In the genomic region with DNA sequence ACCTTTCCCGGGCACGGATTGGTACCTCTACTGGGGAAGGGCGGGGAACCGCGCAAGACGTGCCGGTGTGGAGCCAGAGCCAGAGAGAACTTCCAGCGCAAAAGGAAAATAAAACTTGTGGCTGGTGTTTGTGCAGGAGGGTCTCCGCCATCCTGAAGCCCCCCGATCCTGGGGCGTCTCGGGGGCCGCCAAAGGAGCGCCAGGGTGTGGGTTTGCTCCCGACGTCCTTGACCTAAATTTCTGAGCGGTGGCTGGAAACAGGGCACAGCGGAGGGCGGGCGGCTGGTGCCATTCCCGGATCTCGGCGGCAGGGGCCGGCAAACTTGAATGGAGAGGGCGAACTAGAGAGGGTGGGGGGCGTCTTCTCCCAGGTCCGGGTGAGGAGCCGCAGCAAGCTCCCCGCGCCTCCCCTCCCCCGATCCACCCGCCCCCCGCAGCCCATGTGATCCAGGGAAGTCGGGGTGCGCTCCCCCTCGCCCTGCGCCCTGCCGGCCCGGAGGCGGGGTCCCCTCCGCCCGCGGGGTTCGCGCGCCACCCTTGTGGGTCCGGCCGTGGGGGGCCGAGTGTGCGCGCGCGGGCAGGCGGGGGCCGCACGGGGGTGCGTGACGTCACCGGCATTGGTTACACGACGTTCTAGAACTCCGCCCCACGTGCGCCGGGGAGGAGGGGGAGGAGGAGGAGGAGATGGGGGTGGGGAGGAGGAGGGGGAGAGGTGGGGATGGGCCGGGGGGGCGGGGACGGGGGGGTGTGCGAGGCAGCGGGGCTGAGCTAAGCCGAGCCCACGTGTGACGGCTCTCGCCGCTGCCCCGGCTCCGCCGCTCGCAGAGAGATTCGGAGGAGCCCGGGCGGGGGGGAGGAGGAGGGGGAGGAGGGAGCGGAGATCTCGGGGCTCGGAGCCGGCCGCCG, we compare ENCODE assay signal across 1 cellular context.
TF ChIP-seq lines count a peak whose summit lies in the region.

A gene (plus strand): TSS at position 748 of the 906 bp plus-strand sequence. CDS start 220 bp downstream, outside the sequence.

TF ChIP-seq in HepG2, 621 proteins besides CTCF, POLR2A, EP300 and RAD21 (continued from another document and continues in another):
- TF ChIP-seq, protein P1, sequence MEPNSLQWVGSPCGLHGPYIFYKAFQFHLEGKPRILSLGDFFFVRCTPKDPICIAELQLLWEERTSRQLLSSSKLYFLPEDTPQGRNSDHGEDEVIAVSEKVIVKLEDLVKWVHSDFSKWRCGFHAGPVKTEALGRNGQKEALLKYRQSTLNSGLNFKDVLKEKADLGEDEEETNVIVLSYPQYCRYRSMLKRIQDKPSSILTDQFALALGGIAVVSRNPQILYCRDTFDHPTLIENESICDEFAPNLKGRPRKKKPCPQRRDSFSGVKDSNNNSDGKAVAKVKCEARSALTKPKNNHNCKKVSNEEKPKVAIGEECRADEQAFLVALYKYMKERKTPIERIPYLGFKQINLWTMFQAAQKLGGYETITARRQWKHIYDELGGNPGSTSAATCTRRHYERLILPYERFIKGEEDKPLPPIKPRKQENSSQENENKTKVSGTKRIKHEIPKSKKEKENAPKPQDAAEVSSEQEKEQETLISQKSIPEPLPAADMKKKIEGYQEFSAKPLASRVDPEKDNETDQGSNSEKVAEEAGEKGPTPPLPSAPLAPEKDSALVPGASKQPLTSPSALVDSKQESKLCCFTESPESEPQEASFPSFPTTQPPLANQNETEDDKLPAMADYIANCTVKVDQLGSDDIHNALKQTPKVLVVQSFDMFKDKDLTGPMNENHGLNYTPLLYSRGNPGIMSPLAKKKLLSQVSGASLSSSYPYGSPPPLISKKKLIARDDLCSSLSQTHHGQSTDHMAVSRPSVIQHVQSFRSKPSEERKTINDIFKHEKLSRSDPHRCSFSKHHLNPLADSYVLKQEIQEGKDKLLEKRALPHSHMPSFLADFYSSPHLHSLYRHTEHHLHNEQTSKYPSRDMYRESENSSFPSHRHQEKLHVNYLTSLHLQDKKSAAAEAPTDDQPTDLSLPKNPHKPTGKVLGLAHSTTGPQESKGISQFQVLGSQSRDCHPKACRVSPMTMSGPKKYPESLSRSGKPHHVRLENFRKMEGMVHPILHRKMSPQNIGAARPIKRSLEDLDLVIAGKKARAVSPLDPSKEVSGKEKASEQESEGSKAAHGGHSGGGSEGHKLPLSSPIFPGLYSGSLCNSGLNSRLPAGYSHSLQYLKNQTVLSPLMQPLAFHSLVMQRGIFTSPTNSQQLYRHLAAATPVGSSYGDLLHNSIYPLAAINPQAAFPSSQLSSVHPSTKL (CRISPR knock-in tag; IDR thresholded peaks at IDR 0.05), result peak; percentile 50
- TF ChIP-seq FOSL1 (CRISPR knock-in tag; IDR thresholded peaks at IDR 0.05; ENCODE audit: borderline replicate concordance), result no peak
- TF ChIP-seq AHR (CRISPR knock-in tag; IDR thresholded peaks at IDR 0.05), result no peak
- no peak for TF ChIP-seq CBX2 (IDR thresholded peaks at IDR 0.05; ENCODE audit: low read depth, low read length)
- no peak for TF ChIP-seq CBX2 (CRISPR knock-in tag; IDR thresholded peaks at IDR 0.05; ENCODE audit: low read depth)
- TF ChIP-seq, protein P2, sequence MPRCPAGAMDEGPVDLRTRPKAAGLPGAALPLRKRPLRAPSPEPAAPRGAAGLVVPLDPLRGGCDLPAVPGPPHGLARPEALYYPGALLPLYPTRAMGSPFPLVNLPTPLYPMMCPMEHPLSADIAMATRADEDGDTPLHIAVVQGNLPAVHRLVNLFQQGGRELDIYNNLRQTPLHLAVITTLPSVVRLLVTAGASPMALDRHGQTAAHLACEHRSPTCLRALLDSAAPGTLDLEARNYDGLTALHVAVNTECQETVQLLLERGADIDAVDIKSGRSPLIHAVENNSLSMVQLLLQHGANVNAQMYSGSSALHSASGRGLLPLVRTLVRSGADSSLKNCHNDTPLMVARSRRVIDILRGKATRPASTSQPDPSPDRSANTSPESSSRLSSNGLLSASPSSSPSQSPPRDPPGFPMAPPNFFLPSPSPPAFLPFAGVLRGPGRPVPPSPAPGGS (CRISPR knock-in tag; IDR thresholded peaks at IDR 0.05), result no peak
- TF ChIP-seq HNRNPLL (IDR thresholded peaks at IDR 0.05; ENCODE audit: low read depth, low read length, poor library complexity, severe bottlenecking), result peak; percentile 37
- no peak for TF ChIP-seq SRSF9 (IDR thresholded peaks at IDR 0.05; ENCODE audit: borderline replicate concordance, insufficient read depth, low read depth, low read length, poor library complexity, severe bottlenecking)
- no peak for TF ChIP-seq HNRNPUL1 (IDR thresholded peaks at IDR 0.05; ENCODE audit: low read depth, low read length)
- 0 out of 2 replicates have a peak, but pooled peaks have one; percentile 4 for TF ChIP-seq ARNT2 (CRISPR knock-in tag; IDR thresholded peaks at IDR 0.05; ENCODE audit: low read depth)
- TF ChIP-seq ZNF510 (CRISPR knock-in tag; IDR thresholded peaks at IDR 0.05; ENCODE audit: low read depth), result no peak
- peak; percentile 60 for TF ChIP-seq SAP130 (CRISPR knock-in tag; IDR thresholded peaks at IDR 0.05; ENCODE audit: low read depth)
- TF ChIP-seq, protein P3, sequence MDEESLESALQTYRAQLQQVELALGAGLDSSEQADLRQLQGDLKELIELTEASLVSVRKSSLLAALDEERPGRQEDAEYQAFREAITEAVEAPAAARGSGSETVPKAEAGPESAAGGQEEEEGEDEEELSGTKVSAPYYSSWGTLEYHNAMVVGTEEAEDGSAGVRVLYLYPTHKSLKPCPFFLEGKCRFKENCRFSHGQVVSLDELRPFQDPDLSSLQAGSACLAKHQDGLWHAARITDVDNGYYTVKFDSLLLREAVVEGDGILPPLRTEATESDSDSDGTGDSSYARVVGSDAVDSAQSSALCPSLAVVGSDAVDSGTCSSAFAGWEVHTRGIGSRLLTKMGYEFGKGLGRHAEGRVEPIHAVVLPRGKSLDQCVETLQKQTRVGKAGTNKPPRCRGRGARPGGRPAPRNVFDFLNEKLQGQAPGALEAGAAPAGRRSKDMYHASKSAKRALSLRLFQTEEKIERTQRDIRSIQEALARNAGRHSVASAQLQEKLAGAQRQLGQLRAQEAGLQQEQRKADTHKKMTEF (CRISPR knock-in tag; IDR thresholded peaks at IDR 0.05), result peak; percentile 19; the same call in 1 of the 2 replicates
- 0 out of 2 replicates have a peak, but pooled peaks have one; percentile 53 for TF ChIP-seq ZNF772 (CRISPR knock-in tag; IDR thresholded peaks at IDR 0.05)
- TF ChIP-seq ZNF451 (CRISPR knock-in tag; IDR thresholded peaks at IDR 0.05), result 0 out of 2 replicates have a peak, but pooled peaks have one; percentile 21
- TF ChIP-seq RARA (CRISPR knock-in tag; IDR thresholded peaks at IDR 0.05), result 0 out of 2 replicates have a peak, but pooled peaks have one; percentile 8
- TF ChIP-seq PCBP1 (IDR thresholded peaks at IDR 0.05; ENCODE audit: borderline replicate concordance, low read depth, low read length), result peak; percentile 77
- TF ChIP-seq, protein P4, sequence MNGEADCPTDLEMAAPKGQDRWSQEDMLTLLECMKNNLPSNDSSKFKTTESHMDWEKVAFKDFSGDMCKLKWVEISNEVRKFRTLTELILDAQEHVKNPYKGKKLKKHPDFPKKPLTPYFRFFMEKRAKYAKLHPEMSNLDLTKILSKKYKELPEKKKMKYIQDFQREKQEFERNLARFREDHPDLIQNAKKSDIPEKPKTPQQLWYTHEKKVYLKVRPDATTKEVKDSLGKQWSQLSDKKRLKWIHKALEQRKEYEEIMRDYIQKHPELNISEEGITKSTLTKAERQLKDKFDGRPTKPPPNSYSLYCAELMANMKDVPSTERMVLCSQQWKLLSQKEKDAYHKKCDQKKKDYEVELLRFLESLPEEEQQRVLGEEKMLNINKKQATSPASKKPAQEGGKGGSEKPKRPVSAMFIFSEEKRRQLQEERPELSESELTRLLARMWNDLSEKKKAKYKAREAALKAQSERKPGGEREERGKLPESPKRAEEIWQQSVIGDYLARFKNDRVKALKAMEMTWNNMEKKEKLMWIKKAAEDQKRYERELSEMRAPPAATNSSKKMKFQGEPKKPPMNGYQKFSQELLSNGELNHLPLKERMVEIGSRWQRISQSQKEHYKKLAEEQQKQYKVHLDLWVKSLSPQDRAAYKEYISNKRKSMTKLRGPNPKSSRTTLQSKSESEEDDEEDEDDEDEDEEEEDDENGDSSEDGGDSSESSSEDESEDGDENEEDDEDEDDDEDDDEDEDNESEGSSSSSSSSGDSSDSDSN (CRISPR knock-in tag; IDR thresholded peaks at IDR 0.05), result no peak
- TF ChIP-seq, protein P5, sequence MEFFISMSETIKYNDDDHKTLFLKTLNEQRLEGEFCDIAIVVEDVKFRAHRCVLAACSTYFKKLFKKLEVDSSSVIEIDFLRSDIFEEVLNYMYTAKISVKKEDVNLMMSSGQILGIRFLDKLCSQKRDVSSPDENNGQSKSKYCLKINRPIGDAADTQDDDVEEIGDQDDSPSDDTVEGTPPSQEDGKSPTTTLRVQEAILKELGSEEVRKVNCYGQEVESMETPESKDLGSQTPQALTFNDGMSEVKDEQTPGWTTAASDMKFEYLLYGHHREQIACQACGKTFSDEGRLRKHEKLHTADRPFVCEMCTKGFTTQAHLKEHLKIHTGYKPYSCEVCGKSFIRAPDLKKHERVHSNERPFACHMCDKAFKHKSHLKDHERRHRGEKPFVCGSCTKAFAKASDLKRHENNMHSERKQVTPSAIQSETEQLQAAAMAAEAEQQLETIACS (CRISPR knock-in tag; IDR thresholded peaks at IDR 0.05), result peak; percentile 60; the same call in 1 of the 2 replicates
- TF ChIP-seq SOX6 (IDR thresholded peaks at IDR 0.05), result no peak
- peak; percentile 41 for TF ChIP-seq SOX6 (CRISPR knock-in tag; IDR thresholded peaks at IDR 0.05)
- TF ChIP-seq, protein P6, sequence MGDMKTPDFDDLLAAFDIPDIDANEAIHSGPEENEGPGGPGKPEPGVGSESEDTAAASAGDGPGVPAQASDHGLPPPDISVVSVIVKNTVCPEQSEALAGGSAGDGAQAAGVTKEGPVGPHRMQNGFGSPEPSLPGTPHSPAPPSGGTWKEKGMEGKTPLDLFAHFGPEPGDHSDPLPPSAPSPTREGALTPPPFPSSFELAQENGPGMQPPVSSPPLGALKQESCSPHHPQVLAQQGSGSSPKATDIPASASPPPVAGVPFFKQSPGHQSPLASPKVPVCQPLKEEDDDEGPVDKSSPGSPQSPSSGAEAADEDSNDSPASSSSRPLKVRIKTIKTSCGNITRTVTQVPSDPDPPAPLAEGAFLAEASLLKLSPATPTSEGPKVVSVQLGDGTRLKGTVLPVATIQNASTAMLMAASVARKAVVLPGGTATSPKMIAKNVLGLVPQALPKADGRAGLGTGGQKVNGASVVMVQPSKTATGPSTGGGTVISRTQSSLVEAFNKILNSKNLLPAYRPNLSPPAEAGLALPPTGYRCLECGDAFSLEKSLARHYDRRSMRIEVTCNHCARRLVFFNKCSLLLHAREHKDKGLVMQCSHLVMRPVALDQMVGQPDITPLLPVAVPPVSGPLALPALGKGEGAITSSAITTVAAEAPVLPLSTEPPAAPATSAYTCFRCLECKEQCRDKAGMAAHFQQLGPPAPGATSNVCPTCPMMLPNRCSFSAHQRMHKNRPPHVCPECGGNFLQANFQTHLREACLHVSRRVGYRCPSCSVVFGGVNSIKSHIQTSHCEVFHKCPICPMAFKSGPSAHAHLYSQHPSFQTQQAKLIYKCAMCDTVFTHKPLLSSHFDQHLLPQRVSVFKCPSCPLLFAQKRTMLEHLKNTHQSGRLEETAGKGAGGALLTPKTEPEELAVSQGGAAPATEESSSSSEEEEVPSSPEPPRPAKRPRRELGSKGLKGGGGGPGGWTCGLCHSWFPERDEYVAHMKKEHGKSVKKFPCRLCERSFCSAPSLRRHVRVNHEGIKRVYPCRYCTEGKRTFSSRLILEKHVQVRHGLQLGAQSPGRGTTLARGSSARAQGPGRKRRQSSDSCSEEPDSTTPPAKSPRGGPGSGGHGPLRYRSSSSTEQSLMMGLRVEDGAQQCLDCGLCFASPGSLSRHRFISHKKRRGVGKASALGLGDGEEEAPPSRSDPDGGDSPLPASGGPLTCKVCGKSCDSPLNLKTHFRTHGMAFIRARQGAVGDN (CRISPR knock-in tag; IDR thresholded peaks at IDR 0.05), result peak; percentile 79
- TF ChIP-seq U2AF2 (IDR thresholded peaks at IDR 0.05; ENCODE audit: low read depth, low read length), result no peak
- TF ChIP-seq ZNF773 (CRISPR knock-in tag; IDR thresholded peaks at IDR 0.05; ENCODE audit: borderline replicate concordance), result no peak
- TF ChIP-seq ZNF558 (CRISPR knock-in tag; IDR thresholded peaks at IDR 0.05; ENCODE audit: borderline replicate concordance), result 0 out of 2 replicates have a peak, but pooled peaks have one; percentile 51
- TF ChIP-seq ZSCAN22 (CRISPR knock-in tag; IDR thresholded peaks at IDR 0.05), result no peak
- TF ChIP-seq, protein P7, sequence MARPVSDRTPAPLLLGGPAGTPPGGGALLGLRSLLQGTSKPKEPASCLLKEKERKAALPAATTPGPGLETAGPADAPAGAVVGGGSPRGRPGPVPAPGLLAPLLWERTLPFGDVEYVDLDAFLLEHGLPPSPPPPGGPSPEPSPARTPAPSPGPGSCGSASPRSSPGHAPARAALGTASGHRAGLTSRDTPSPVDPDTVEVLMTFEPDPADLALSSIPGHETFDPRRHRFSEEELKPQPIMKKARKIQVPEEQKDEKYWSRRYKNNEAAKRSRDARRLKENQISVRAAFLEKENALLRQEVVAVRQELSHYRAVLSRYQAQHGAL (CRISPR knock-in tag; IDR thresholded peaks at IDR 0.05; ENCODE audit: not compliant biosample characterization), result no peak
- TF ChIP-seq SYNCRIP (IDR thresholded peaks at IDR 0.05; ENCODE audit: insufficient read depth, low read depth, low read length), result no peak
- TF ChIP-seq, protein P8, sequence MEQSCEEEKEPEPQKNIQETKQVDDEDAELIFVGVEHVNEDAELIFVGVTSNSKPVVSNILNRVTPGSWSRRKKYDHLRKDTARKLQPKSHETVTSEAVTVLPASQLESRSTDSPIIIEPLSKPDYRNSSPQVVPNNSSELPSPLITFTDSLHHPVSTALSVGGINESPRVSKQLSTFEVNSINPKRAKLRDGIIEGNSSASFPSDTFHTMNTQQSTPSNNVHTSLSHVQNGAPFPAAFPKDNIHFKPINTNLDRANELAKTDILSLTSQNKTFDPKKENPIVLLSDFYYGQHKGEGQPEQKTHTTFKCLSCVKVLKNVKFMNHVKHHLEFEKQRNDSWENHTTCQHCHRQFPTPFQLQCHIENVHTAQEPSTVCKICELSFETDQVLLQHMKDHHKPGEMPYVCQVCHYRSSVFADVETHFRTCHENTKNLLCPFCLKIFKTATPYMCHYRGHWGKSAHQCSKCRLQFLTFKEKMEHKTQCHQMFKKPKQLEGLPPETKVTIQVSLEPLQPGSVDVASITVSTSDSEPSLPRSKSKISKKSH (CRISPR knock-in tag; IDR thresholded peaks at IDR 0.05; ENCODE audit: borderline replicate concordance), result no peak
- TF ChIP-seq MYNN (CRISPR knock-in tag; IDR thresholded peaks at IDR 0.05; ENCODE audit: low read depth), result no peak; the same call in 1 of the 2 replicates
- no peak for TF ChIP-seq SALL2 (CRISPR knock-in tag; IDR thresholded peaks at IDR 0.05)
- no peak for TF ChIP-seq ZNF460 (CRISPR knock-in tag; IDR thresholded peaks at IDR 0.05; ENCODE audit: borderline replicate concordance)
- peak; percentile 77; the same call in 1 of the 2 replicates for TF ChIP-seq ZNF598 (CRISPR knock-in tag; IDR thresholded peaks at IDR 0.05; ENCODE audit: borderline replicate concordance)
